In the genomic region with DNA sequence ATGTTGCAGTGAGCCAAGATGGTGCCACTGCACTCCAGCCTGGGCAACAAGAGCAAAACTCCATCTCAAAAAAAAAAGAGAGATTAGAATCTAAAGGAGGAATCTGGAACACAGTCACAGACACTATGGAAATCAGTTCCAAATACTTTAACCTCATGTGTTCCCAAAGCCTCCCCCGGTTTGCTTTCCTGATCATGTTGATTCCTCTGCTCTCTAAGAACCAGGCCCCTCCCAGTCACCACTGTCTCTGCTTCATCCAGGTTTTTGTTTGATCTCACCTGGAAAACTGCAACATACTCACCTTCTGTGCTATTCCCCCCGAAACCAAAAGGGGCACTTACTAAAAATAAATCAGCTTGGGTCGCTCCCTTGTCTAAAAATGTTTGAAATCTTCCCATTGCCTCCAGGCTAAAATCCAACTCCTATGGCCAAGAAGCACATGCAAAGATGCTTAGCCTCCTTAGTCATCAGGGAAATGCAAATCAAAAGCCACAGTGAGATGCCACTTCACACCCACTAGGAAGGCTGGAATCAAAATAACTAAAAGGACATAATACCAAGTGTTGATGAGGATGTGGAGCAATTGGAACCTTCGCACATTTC, we compare ENCODE assay signal across 18 cellular contexts. TPM values are rescaled to one million over a fixed set of nuclear protein-coding genes. Genes with fewer than 3 reads are reported as not detected.
DNase-seq lines count a peak whose midpoint lies in the region; ATAC-seq and TF ChIP-seq lines count a peak whose summit lies in the region.
"Had no signal": no experiment of that assay in that cellular context is flagged by ENCODE, and none has a peak within 500 bp of the region (broad histone marks: within the 10 kb centered on the region; RNA-seq: fewer than 3 reads in every experiment).

No MANE protein-coding gene starts in this region.

- ATAC-seq in PC-3 (peak; percentile 5; the same call in 1 of the 2 replicates), left lobe of liver (no peak)
- ATAC-seq: CD8-positive, alpha-beta T cell; psoas muscle; stimulated activated effector memory CD8-positive, alpha-beta T cell treated with anti-CD3 and anti-CD28 coated beads, Interleukin-12 subunit alpha, Interleukin-12 subunit beta, amount 100 ng/mL, for 72 hours had no signal

- no TSS peak for BruUV-seq in PC-3 (replicated peaks; lab: Mats Ljungman, UMichigan)

- no peaks in the 10 kb centered on the region for H3K9me2 ChIP-seq in PC-3 (replicated peaks; ENCODE audit: low read length)

- H3K27ac Mint-ChIP-seq in osteocyte (ENCODE audit: unreplicated experiment), result peak overlapping the region; percentile 37
- H3K27ac Mint-ChIP-seq: activated naive CD8-positive, alpha-beta T cell treated with anti-CD3 and anti-CD28 coated beads for 36 hours; CD8-positive, alpha-beta T cell; stimulated activated effector memory CD8-positive, alpha-beta T cell treated with anti-CD3 and anti-CD28 coated beads, Interleukin-12 subunit alpha, Interleukin-12 subunit beta, amount 100 ng/mL, for 72 hours had no signal

- H3K27me3 ChIP-seq in PC-3 (ENCODE audit: low read length), result no peaks in the 10 kb centered on the region
- H3K27me3 ChIP-seq: vagina had no signal

- H3K27ac ChIP-seq in PC-3 (ENCODE audit: low read length) (peak overlapping the region; percentile 52), epithelial cell of prostate (no peak overlapping the region)
- H3K27ac ChIP-seq: coronary artery, psoas muscle, vagina had no signal

- H3K9me3 ChIP-seq in PC-3 (ENCODE audit: low read length), result no peaks in the 10 kb centered on the region
- H3K9me3 ChIP-seq: psoas muscle, vagina had no signal

- H3F3A ChIP-seq in PC-3 (ENCODE audit: low read length, unreplicated experiment), result peaks cover 10% of the 10 kb centered on the region

- H3K9ac ChIP-seq in PC-3 (ENCODE audit: low read length), result no peak overlapping the region

- no peaks in the 10 kb centered on the region for H4K20me1 ChIP-seq in PC-3 (ENCODE audit: low read length)

- H3K4me3 Mint-ChIP-seq in osteocyte (ENCODE audit: unreplicated experiment), result no peak overlapping the region
- H3K4me3 Mint-ChIP-seq: activated naive CD8-positive, alpha-beta T cell treated with anti-CD3 and anti-CD28 coated beads for 36 hours; CD8-positive, alpha-beta T cell; stimulated activated effector memory CD8-positive, alpha-beta T cell treated with anti-CD3 and anti-CD28 coated beads, Interleukin-12 subunit alpha, Interleukin-12 subunit beta, amount 100 ng/mL, for 72 hours had no signal

- TF ChIP-seq CTCF in PC-3 (conservative IDR thresholded peaks at IDR 0.05; ENCODE audit: low read depth, low read length) (no peak), osteocyte (IDR thresholded peaks at IDR 0.05) (no peak)

- 0 out of 2 replicates have a peak, but pooled peaks cover 1% of the 10 kb centered on the region for H3K79me2 ChIP-seq in PC-3 (ENCODE audit: low read length)

- H3K4me1 Mint-ChIP-seq in osteocyte (ENCODE audit: unreplicated experiment), result peaks cover 9% of the 10 kb centered on the region
- H3K4me1 Mint-ChIP-seq: activated naive CD8-positive, alpha-beta T cell treated with anti-CD3 and anti-CD28 coated beads for 36 hours; stimulated activated effector memory CD8-positive, alpha-beta T cell treated with anti-CD3 and anti-CD28 coated beads, Interleukin-12 subunit alpha, Interleukin-12 subunit beta, amount 100 ng/mL, for 72 hours had no signal

- H3K4me3 ChIP-seq in PC-3 (ENCODE audit: low read length), result no peak overlapping the region
- H3K4me3 ChIP-seq: coronary artery, psoas muscle, vagina had no signal

- no peaks in the 10 kb centered on the region for H3K36me3 ChIP-seq in PC-3 (ENCODE audit: low read depth, low read length)
- H3K36me3 ChIP-seq: vagina had no signal

- H3K4me2 ChIP-seq in PC-3 (ENCODE audit: low read length), result peak overlapping the region; percentile 5

- H3K9me3 Mint-ChIP-seq in osteocyte (ENCODE audit: unreplicated experiment), result no peaks in the 10 kb centered on the region
- H3K9me3 Mint-ChIP-seq: activated naive CD8-positive, alpha-beta T cell treated with anti-CD3 and anti-CD28 coated beads for 36 hours; CD8-positive, alpha-beta T cell; stimulated activated effector memory CD8-positive, alpha-beta T cell treated with anti-CD3 and anti-CD28 coated beads, Interleukin-12 subunit alpha, Interleukin-12 subunit beta, amount 100 ng/mL, for 72 hours had no signal

- H3K4me1 ChIP-seq in PC-3 (ENCODE audit: insufficient read depth, low read length), result peaks cover 49% of the 10 kb centered on the region
- H3K4me1 ChIP-seq: psoas muscle, vagina had no signal

- H3K27me3 Mint-ChIP-seq in osteocyte (ENCODE audit: unreplicated experiment), result no peaks in the 10 kb centered on the region
- H3K27me3 Mint-ChIP-seq: activated naive CD8-positive, alpha-beta T cell treated with anti-CD3 and anti-CD28 coated beads for 36 hours had no signal

- H2AFZ ChIP-seq in PC-3 (ENCODE audit: low read length), result peak overlapping the region; percentile 47; the same call in 1 of the 2 replicates

- intact Hi-C loops in PC-3 (cut with micrococcal nuclease), result no loop called here

- POLR2A ChIA-PET in PC-3 (lab: Charles Lee; ENCODE audit: unreplicated experiment), result no interaction called here

- peak; percentile 30 for DNase-seq in ELF-1 (ENCODE audit: low read depth, low spot score)
- DNase-seq in PC-3, result peak; percentile 81
- DNase-seq in epithelial cell of prostate (ENCODE audit: low read depth, low spot score), result peak; percentile 18
- no peak for DNase-seq in osteocyte (ENCODE audit: extremely low spot score, unreplicated experiment)
- no peak for DNase-seq in left lobe of liver (ENCODE audit: low spot score)
- DNase-seq in activated naive CD4-positive, alpha-beta T cell treated with Interleukin-2 at 50 U/mL for 16 hours, result no peak
- no peak for DNase-seq in stimulated activated CD4-positive, alpha-beta T cell treated with anti-CD3 and anti-CD28 coated beads, Interleukin-4, amount 100 ng/mL, for 4 hours
- no peak for DNase-seq in activated gamma-delta T cell treated with Interleukin-2 at 50 U/mL for 16 hours
- DNase-seq: activated naive CD8-positive, alpha-beta T cell treated with anti-CD3 and anti-CD28 coated beads for 36 hours; CD8-positive, alpha-beta T cell; kidney; MM.1S; psoas muscle; stimulated activated CD4-positive, alpha-beta T cell treated with anti-CD3 and anti-CD28 coated beads, Interleukin-1b, Interleukin-23, amount 100 ng/mL, for 48 hours had no signal

- CTCF ChIA-PET in PC-3 (lab: Charles Lee), result no interaction called here

- H3K36me3 Mint-ChIP-seq in osteocyte (ENCODE audit: unreplicated experiment), result no peaks in the 10 kb centered on the region
- H3K36me3 Mint-ChIP-seq: activated naive CD8-positive, alpha-beta T cell treated with anti-CD3 and anti-CD28 coated beads for 36 hours; CD8-positive, alpha-beta T cell; stimulated activated effector memory CD8-positive, alpha-beta T cell treated with anti-CD3 and anti-CD28 coated beads, Interleukin-12 subunit alpha, Interleukin-12 subunit beta, amount 100 ng/mL, for 72 hours had no signal

RNA-seq across cellular contexts. Expression of gene NEU2, which starts 6.2 kb away (rescaled TPM):
- total RNA-seq in PC-3 (2014; rRNA removed) (4.0 and 4.5 TPM in 2 replicates), osteocyte (not detected in 2 replicates), left lobe of liver (not detected)
- total RNA-seq: activated naive CD8-positive, alpha-beta T cell treated with anti-CD3 and anti-CD28 coated beads for 36 hours; CD8-positive, alpha-beta T cell; kidney; psoas muscle; SK-MEL-5; vagina had no signal

RNA-seq across cellular contexts. Expression of gene NGEF, which starts 13.3 kb away (rescaled TPM):
- 71.3 and 80.2 TPM in 2 replicates for total RNA-seq in PC-3 (2014; rRNA removed)
- 0.26 and 0.27 TPM in 2 replicates for total RNA-seq in osteocyte
- total RNA-seq in left lobe of liver, result 23.7 TPM
- total RNA-seq: activated naive CD8-positive, alpha-beta T cell treated with anti-CD3 and anti-CD28 coated beads for 36 hours; CD8-positive, alpha-beta T cell; SK-MEL-5 had no signal

RNA-seq across cellular contexts. Expression of gene INPP5D, which starts 33.8 kb away (rescaled TPM):
- total RNA-seq in PC-3 (2014; rRNA removed) (0.26 and 1.9 TPM in 2 replicates), osteocyte (0.31 and 0.40 TPM in 2 replicates), left lobe of liver (5.0 TPM)

Comparison
In these comparisons a context has a peak if more than half of its experiments do, and no peak if none do; other contexts are left out.
1. DNase-seq: peak in ELF-1 (single experiment), PC-3 (single experiment) and epithelial cell of prostate (single experiment); none in osteocyte (single experiment), left lobe of liver (single experiment), activated naive CD4-positive, alpha-beta T cell treated with Interleukin-2 at 50 U/mL for 16 hours (single experiment), stimulated activated CD4-positive, alpha-beta T cell treated with anti-CD3 and anti-CD28 coated beads, Interleukin-4, amount 100 ng/mL, for 4 hours (0 of 2) and activated gamma-delta T cell treated with Interleukin-2 at 50 U/mL for 16 hours (single experiment).
2. RNA of gene NGEF, which starts 13.3 kb away (total RNA-seq): 71.3 to 80.2 TPM in PC-3 and 23.7 TPM in left lobe of liver (single experiment); 0.26 to 0.27 TPM in osteocyte; every median in the first group is over 10 times any median in the second.